11 cellular contexts compared by ENCODE assay signal in genomic region chr1:150765977-150766301, GRCh38. TPM values are rescaled to one million over a fixed set of nuclear protein-coding genes. Genes with fewer than 3 reads are reported as not detected.
A peak's percentile ranks its signal among the peaks of the same experiment; 100 is the strongest.
DNase-seq lines count a peak whose midpoint lies in the region; ATAC-seq and TF ChIP-seq lines count a peak whose summit lies in the region.
"Not testable (repeated sequence)": the region's sequence is repeated elsewhere in the genome, so short reads cannot be mapped to it uniquely, and the experiment has no call there.
"Had no signal": no experiment of that assay in that cellular context is flagged by ENCODE, and none has a peak within 500 bp of the region (broad histone marks: within the 10 kb centered on the region; RNA-seq: fewer than 3 reads in every experiment).

No MANE protein-coding gene starts in this region.

- CTCF ChIA-PET in CD8-positive, alpha-beta memory T cell (lab: Charles Lee) = not testable (repeated sequence)

- H3K4me2 ChIP-seq in fibroblast of lung (ENCODE audit: extremely low read depth, insufficient read depth, low read length) = peak overlapping the region; percentile 94

- H4K20me1 ChIP-seq in fibroblast of lung (ENCODE audit: control insufficient read depth, extremely low read depth, insufficient read depth, low read length) = not testable (repeated sequence)

- not testable (repeated sequence) for TF ChIP-seq CTCF in fibroblast of lung (conservative IDR thresholded peaks at IDR 0.05 in 1 of 2, IDR thresholded peaks at IDR 0.05 in 1 of 2; ENCODE audit: low read depth in 1 of 2, low read length in 2 of 2); nephron (IDR thresholded peaks at IDR 0.05; ENCODE audit: unreplicated experiment in 3 of 3); thoracic aorta (IDR thresholded peaks at IDR 0.05)

- not testable (repeated sequence) for H3K27me3 Mint-ChIP-seq in CD8-positive, alpha-beta memory T cell; T-helper 17 cell; nephron (ENCODE audit: low read depth)

- H3K4me1 ChIP-seq in CD8-positive, alpha-beta memory T cell (ENCODE audit: insufficient read depth, low read length) = peaks cover 33% of the 10 kb centered on the region
- not testable (repeated sequence) for H3K4me1 ChIP-seq in fibroblast of lung (ENCODE audit: control insufficient read depth, extremely low read depth, insufficient read depth, low read length); thoracic aorta (ENCODE audit: control insufficient read depth in 1 of 2, low read depth in 2 of 2)

- not testable (repeated sequence) for DNase-seq in CD8-positive, alpha-beta memory T cell; T-helper 17 cell; activated naive CD4-positive, alpha-beta T cell treated with anti-CD3 and anti-CD28 coated beads, Interleukin-2, amount 50 U/mL, for 72 hours (ENCODE audit: low spot score in 2 of 2); fibroblast of lung (ENCODE audit: low read depth in 2 of 2); thoracic aorta (ENCODE audit: low spot score)

- peak overlapping the region; percentile 82 for H2AFZ ChIP-seq in fibroblast of lung (ENCODE audit: low read length)

- POLR2A ChIA-PET in CD8-positive, alpha-beta memory T cell (lab: Charles Lee) = interaction anchor here (0.6 to 1.5 kb wide), 5 partner anchors 9 to 187 kb away, joined by 3 to 6 read pairs (median 4); partner anchors contain the start of genes GOLPH3L and MCL1

- H3K4me3 ChIP-seq in CD8-positive, alpha-beta memory T cell (ENCODE audit: low read length) = peak overlapping the region; percentile 61
- H3K4me3 ChIP-seq in fibroblast of lung (replicated peaks in 1 of 4; ENCODE audit: control extremely low read depth in 1 of 4, insufficient read depth in 1 of 4, low read depth in 3 of 4, low read length in 4 of 4) = not testable (repeated sequence)
- H3K4me3 ChIP-seq in thoracic aorta = peak overlapping the region; percentile 66

- peak overlapping the region; percentile 63 for H3K27ac ChIP-seq in CD8-positive, alpha-beta memory T cell (ENCODE audit: low read depth, low read length)
- not testable (repeated sequence) for H3K27ac ChIP-seq in fibroblast of lung (ENCODE audit: insufficient read depth, low read length); thoracic aorta

- ATAC-seq in GM21529 (IDR thresholded peaks at IDR 0.05; ENCODE audit: unreplicated experiment) (peak; percentile 5), HG03457 (IDR thresholded peaks at IDR 0.05; ENCODE audit: unreplicated experiment) (peak; percentile 5), T-helper 17 cell (peak; percentile 14)
- ATAC-seq in activated naive CD4-positive, alpha-beta T cell treated with anti-CD3 and anti-CD28 coated beads, Interleukin-2, amount 50 U/mL, for 72 hours; thoracic aorta (ENCODE audit: insufficient number of reproducible peaks, low FRiP score, low read depth): not testable (repeated sequence)

- H3K4me1 Mint-ChIP-seq in CD8-positive, alpha-beta memory T cell = peaks cover 36 to 61% (median 54%) of the 10 kb centered on the region in 3 donors
- peaks cover 35% of the 10 kb centered on the region for H3K4me1 Mint-ChIP-seq in T-helper 17 cell
- H3K4me1 Mint-ChIP-seq in nephron = peaks cover 14% of the 10 kb centered on the region

- H3K36me3 ChIP-seq in CD8-positive, alpha-beta memory T cell (ENCODE audit: insufficient read depth, low read length); fibroblast of lung (ENCODE audit: control insufficient read depth, insufficient read depth, low read length); thoracic aorta: not testable (repeated sequence)

- peaks cover 3 to 25% (median 11%) of the 10 kb centered on the region in 3 donors for H3K36me3 Mint-ChIP-seq in CD8-positive, alpha-beta memory T cell
- not testable (repeated sequence) for H3K36me3 Mint-ChIP-seq in T-helper 17 cell (ENCODE audit: low read depth); nephron (ENCODE audit: low read depth)
- H3K36me3 Mint-ChIP-seq in activated naive CD4-positive, alpha-beta T cell treated with anti-CD3 and anti-CD28 coated beads, Interleukin-2, amount 50 U/mL, for 72 hours = peaks cover 8 to 12% of the 10 kb centered on the region in 2 donors

- H3K79me2 ChIP-seq in fibroblast of lung (ENCODE audit: control insufficient read depth, insufficient read depth, low read length) = not testable (repeated sequence)

- H3K4me3 Mint-ChIP-seq in CD8-positive, alpha-beta memory T cell = peak overlapping the region; percentile 88 to 96 (median 93)
- peak overlapping the region; percentile 99 for H3K4me3 Mint-ChIP-seq in T-helper 17 cell
- not testable (repeated sequence) for H3K4me3 Mint-ChIP-seq in nephron

- H3K9me3 Mint-ChIP-seq in CD8-positive, alpha-beta memory T cell; activated naive CD4-positive, alpha-beta T cell treated with anti-CD3 and anti-CD28 coated beads, Interleukin-2, amount 50 U/mL, for 72 hours; nephron: not testable (repeated sequence)

- not testable (repeated sequence) for H3K9ac ChIP-seq in fibroblast of lung (ENCODE audit: insufficient read depth, low read length)

- not testable (repeated sequence) for H3K9me3 ChIP-seq in CD8-positive, alpha-beta memory T cell (ENCODE audit: low read length); T-helper 17 cell (ENCODE audit: control insufficient read depth, low read length, poor library complexity, severe bottlenecking); fibroblast of lung (ENCODE audit: control insufficient read depth, insufficient read depth, low read depth, low read length); thoracic aorta

- H3K27ac Mint-ChIP-seq in CD8-positive, alpha-beta memory T cell = peak overlapping the region; percentile 82 to 98 (median 96)
- H3K27ac Mint-ChIP-seq in T-helper 17 cell (peak overlapping the region; percentile 99), nephron (peak overlapping the region; percentile 90 to 95 (median 93))
- H3K27ac Mint-ChIP-seq in activated naive CD4-positive, alpha-beta T cell treated with anti-CD3 and anti-CD28 coated beads, Interleukin-2, amount 50 U/mL, for 72 hours = peak overlapping the region; percentile 96 to 97

- not testable (repeated sequence) for H3K27me3 ChIP-seq in CD8-positive, alpha-beta memory T cell (ENCODE audit: insufficient read depth, low read length, poor library complexity, severe bottlenecking); fibroblast of lung (ENCODE audit: control insufficient read depth, insufficient read depth, low read length); thoracic aorta (replicated peaks; ENCODE audit: insufficient read depth)

RNA-seq across cellular contexts. Expression of gene CTSS, which starts 0.4 kb away (rescaled TPM):
- total RNA-seq in CD8-positive, alpha-beta memory T cell = 10 to 100 TPM; 30.9 to 31.2 TPM
- 151 TPM for polyA plus RNA-seq in CD8-positive, alpha-beta memory T cell
- total RNA-seq in T-helper 17 cell = 100 to 1,000 TPM; 103 to 139 TPM
- total RNA-seq in activated naive CD4-positive, alpha-beta T cell treated with anti-CD3 and anti-CD28 coated beads, Interleukin-2, amount 50 U/mL, for 72 hours = 10 to 100 TPM; 53.4 to 88.4 TPM
- 2.6 and 4.6 TPM in 2 replicates for total RNA-seq in fibroblast of lung
- polyA plus RNA-seq in fibroblast of lung = 1.9 and 2.8 TPM in 2 replicates
- 1.5 and 1.9 TPM in 2 replicates for polyA plus RNA-seq in fibroblast of lung (2012)
- polyA minus RNA-seq in fibroblast of lung (ENCODE audit: low replicate concordance) = not detected in 2 replicates
- total RNA-seq in thoracic aorta = 10 to 100 TPM; 64.7 to 82.6 TPM

RNA-seq across cellular contexts. Expression of gene CTSK, which starts 42.1 kb away (rescaled TPM):
- total RNA-seq in CD8-positive, alpha-beta memory T cell = 1 to 10 TPM; 2.1 to 2.7 TPM
- polyA plus RNA-seq in CD8-positive, alpha-beta memory T cell = 0.54 TPM
- total RNA-seq in T-helper 17 cell (10 to 100 TPM in 1 of 2 donors, 1 to 10 TPM in 1; 8.7 to 10.4 TPM), fibroblast of lung (461 and 479 TPM in 2 replicates), thoracic aorta (100 to 1,000 TPM in 1 of 2 donors, 10 to 100 TPM in 1; 70.7 to 117 TPM)
- 1 to 10 TPM; 3.1 to 3.3 TPM for total RNA-seq in activated naive CD4-positive, alpha-beta T cell treated with anti-CD3 and anti-CD28 coated beads, Interleukin-2, amount 50 U/mL, for 72 hours
- polyA plus RNA-seq in fibroblast of lung = 209 and 361 TPM in 2 replicates
- 116 and 215 TPM in 2 replicates for polyA plus RNA-seq in fibroblast of lung (2012)
- polyA minus RNA-seq in fibroblast of lung (ENCODE audit: low replicate concordance) = 50.4 and 108 TPM in 2 replicates

RNA-seq across cellular contexts. Expression of gene HORMAD1, which starts 45.2 kb away (rescaled TPM):
- total RNA-seq in CD8-positive, alpha-beta memory T cell = not detected
- polyA plus RNA-seq in CD8-positive, alpha-beta memory T cell = not detected
- under 1 TPM in 1 of 2 donors, not detected in 1; 0.80 TPM for total RNA-seq in T-helper 17 cell
- total RNA-seq in activated naive CD4-positive, alpha-beta T cell treated with anti-CD3 and anti-CD28 coated beads, Interleukin-2, amount 50 U/mL, for 72 hours = under 1 TPM in 1 of 2 donors, not detected in 1; 0.32 TPM
- total RNA-seq in fibroblast of lung = under 0.01 TPM in 1 of 2 replicates, not detected in the other
- not detected in 2 replicates for polyA plus RNA-seq in fibroblast of lung
- not detected in 2 replicates for polyA plus RNA-seq in fibroblast of lung (2012)
- polyA minus RNA-seq in fibroblast of lung (ENCODE audit: low replicate concordance) = not detected in 2 replicates
- total RNA-seq in thoracic aorta = not detected
- total RNA-seq: cerebellum, Daoy, mucosa of gallbladder had no signal

Comparison
In these comparisons a context has a peak if more than half of its experiments do, and no peak if none do; other contexts are left out.
1. RNA of gene CTSK, which starts 42.1 kb away (total RNA-seq): 461 to 479 TPM in fibroblast of lung and 70.7 to 117 TPM in thoracic aorta; 8.7 to 10.4 TPM in T-helper 17 cell, 3.1 to 3.3 TPM in activated naive CD4-positive, alpha-beta T cell treated with anti-CD3 and anti-CD28 coated beads, Interleukin-2, amount 50 U/mL, for 72 hours and 2.1 to 2.7 TPM in CD8-positive, alpha-beta memory T cell; every median in the first group is over 4 times any median in the second.
2. Peak in every context shown above with its lines, with median percentiles within 50 percentile points of each other: H3K27ac Mint-ChIP-seq.